ENCODE assay signal across 17 cellular contexts in the genomic region with DNA sequence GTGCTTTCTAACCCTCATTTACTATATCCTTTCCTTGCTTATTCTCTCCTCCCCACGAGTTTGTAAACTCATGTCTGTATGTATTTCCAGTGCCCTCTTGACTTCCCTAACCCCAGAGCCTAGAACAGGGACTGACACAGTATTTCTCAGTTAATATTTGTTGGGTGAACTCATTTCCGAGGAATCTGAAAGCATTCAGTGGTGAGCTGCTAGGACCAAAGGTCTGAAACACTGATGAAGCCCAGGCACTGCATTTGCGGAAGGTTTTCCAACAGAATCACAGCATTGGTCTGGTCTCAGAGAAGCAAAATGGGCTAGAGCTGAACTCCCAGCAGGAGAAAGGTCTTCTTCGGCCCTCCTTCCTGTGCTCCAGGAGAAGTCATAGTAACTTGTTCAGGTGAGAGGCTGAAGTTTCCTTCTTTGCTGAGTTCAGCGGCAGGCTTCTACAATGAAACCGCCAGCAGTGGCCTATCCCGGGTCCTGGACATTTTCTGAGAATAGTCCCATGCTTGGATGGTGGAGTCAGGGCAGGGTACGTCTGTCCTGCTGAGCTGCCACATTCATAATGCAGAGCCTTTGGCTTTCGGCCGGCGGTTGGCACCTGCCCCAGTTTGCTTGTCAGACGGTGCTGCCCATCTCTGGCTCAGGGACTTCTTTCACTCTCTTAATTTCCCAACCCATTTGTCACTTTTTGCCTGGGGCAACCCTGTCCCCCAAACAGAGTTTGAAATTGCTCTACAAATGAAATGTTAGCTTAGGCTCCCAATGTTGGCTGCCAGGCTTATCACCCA. TPM values are rescaled to one million over a fixed set of nuclear protein-coding genes. Genes with fewer than 3 reads are reported as not detected.
DNase-seq lines count a peak whose midpoint lies in the region; ATAC-seq, FAIRE-seq and TF ChIP-seq lines count a peak whose summit lies in the region.
"Had no signal": no experiment of that assay in that cellular context is flagged by ENCODE, and none has a peak within 500 bp of the region (broad histone marks: within the 10 kb centered on the region; RNA-seq: fewer than 3 reads in every experiment).

No MANE protein-coding gene starts in this region.

- peaks cover 1% of the 10 kb centered on the region for H3K4me1 Mint-ChIP-seq in astrocyte (ENCODE audit: low read depth, unreplicated experiment)

- H3K9ac ChIP-seq in astrocyte (ENCODE audit: low read length) (no peak overlapping the region), neuronal stem cell (ENCODE audit: low read depth, low read length, poor library complexity) (no peak overlapping the region)

- no peaks in the 10 kb centered on the region for H3K36me3 Mint-ChIP-seq in astrocyte (ENCODE audit: low read depth, unreplicated experiment)

- intact Hi-C loops in heart right ventricle (cut with DNase I): no loop called here

- H2AK5ac ChIP-seq in neuronal stem cell (ENCODE audit: low read depth, low read length): no peak overlapping the region

- H3K79me1 ChIP-seq in neuronal stem cell (ENCODE audit: low read depth, low read length): no peaks in the 10 kb centered on the region

- H3K9me3 ChIP-seq in astrocyte (ENCODE audit: insufficient read depth, low read depth, low read length): no peaks in the 10 kb centered on the region
- H3K9me3 ChIP-seq in heart right ventricle: no peaks in the 10 kb centered on the region
- H3K9me3 ChIP-seq in neuronal stem cell (replicated peaks in 1 of 2; ENCODE audit: control insufficient read depth in 2 of 2, insufficient read depth in 1 of 2, low read depth in 1 of 2, low read length in 2 of 2): peaks cover 0 to 10% of the 10 kb centered on the region in 2 donors

- H3K9me3 Mint-ChIP-seq in astrocyte (ENCODE audit: unreplicated experiment): peaks cover 9% of the 10 kb centered on the region
- H3K9me3 Mint-ChIP-seq: CD4-positive, alpha-beta T cell; GM23338 had no signal

- no peak overlapping the region for H2AFZ ChIP-seq in astrocyte (ENCODE audit: low read depth, low read length)
- H2AFZ ChIP-seq in neuronal stem cell (ENCODE audit: low read length): no peak overlapping the region
- H2AFZ ChIP-seq: GM23338 had no signal

- H3K4ac ChIP-seq in neuronal stem cell (ENCODE audit: low read length): no peak overlapping the region

- no peak overlapping the region for H3K27ac ChIP-seq in astrocyte (ENCODE audit: low read depth, low read length)
- no peak overlapping the region for H3K27ac ChIP-seq in heart right ventricle
- H3K27ac ChIP-seq in neuronal stem cell (replicated peaks; ENCODE audit: low read length): no peak overlapping the region

- H3K23ac ChIP-seq in neuronal stem cell (ENCODE audit: low read depth, low read length, poor library complexity): no peak overlapping the region

- no peak overlapping the region for H4K8ac ChIP-seq in neuronal stem cell (ENCODE audit: low read depth, low read length)

- no peak overlapping the region for H3K4me3 Mint-ChIP-seq in astrocyte (ENCODE audit: unreplicated experiment)
- H3K4me3 Mint-ChIP-seq: CD4-positive, alpha-beta T cell; GM23338 had no signal

- H3K18ac ChIP-seq in neuronal stem cell (ENCODE audit: low read length): no peak overlapping the region

- H3K4me2 ChIP-seq in astrocyte (ENCODE audit: low read length) (peak overlapping the region; percentile 10), neuronal stem cell (ENCODE audit: insufficient read depth, low read length, poor library complexity, severe bottlenecking) (no peak overlapping the region)
- H3K4me2 ChIP-seq: GM23338 had no signal

- H3K4me1 ChIP-seq in astrocyte (ENCODE audit: insufficient read depth, low read length): no peaks in the 10 kb centered on the region
- peaks cover 0 to 4% (median 0%) of the 10 kb centered on the region in 9 donors for H3K4me1 ChIP-seq in heart right ventricle
- peaks cover 5 to 11% of the 10 kb centered on the region in 2 donors for H3K4me1 ChIP-seq in neuronal stem cell (ENCODE audit: control insufficient read depth in 2 of 2, insufficient read depth in 1 of 2, low read depth in 1 of 2, low read length in 2 of 2)

- FAIRE-seq in astrocyte (lab: Jason Lieb, UNC): no peak
- FAIRE-seq: HTR-8/SVneo had no signal

- no peak overlapping the region for H3K14ac ChIP-seq in neuronal stem cell (ENCODE audit: low read length)

- H2BK5ac ChIP-seq in neuronal stem cell (ENCODE audit: low read length): no peak overlapping the region

- peak in 9 of 14 donors; percentile 7 to 61 (median 31) for DNase-seq in C1 segment of cervical spinal cord (lab: John Stamatoyannopoulos, UW)
- peak; percentile 12 for DNase-seq in astrocyte (ENCODE audit: low read depth)
- DNase-seq in heart right ventricle: peak; percentile 74 to 81
- DNase-seq in neuronal stem cell (ENCODE audit: low spot score): no peak
- no peak for DNase-seq in DMS153 treated with DMSO at 0.1 percent for 48 hours (lab: John Stamatoyannopoulos, UW; ENCODE audit: unreplicated experiment)
- DNase-seq in activated CD4-positive, alpha-beta T cell treated with anti-CD3 and anti-CD28 coated beads, Interleukin-2, amount 50 U/mL, for 1 hour: no peak
- no peak for DNase-seq in NOMO-1 (lab: John Stamatoyannopoulos, UW; ENCODE audit: unreplicated experiment in 2 of 2)
- DNase-seq: AML-193; CD4-positive, alpha-beta T cell; DND-41; NCI-H1092; NCI-H1694 treated with DMSO at 0.1 percent for 48 hours; NCI-H345; SIG-M5 had no signal

- H3K27ac Mint-ChIP-seq in astrocyte (ENCODE audit: unreplicated experiment): no peak overlapping the region
- H3K27ac Mint-ChIP-seq: CD4-positive, alpha-beta T cell; GM23338 had no signal

- no peak overlapping the region for H2BK12ac ChIP-seq in neuronal stem cell (ENCODE audit: low read length)

- H2BK120ac ChIP-seq in neuronal stem cell (ENCODE audit: low read depth, low read length): no peak overlapping the region

- no peaks in the 10 kb centered on the region for H3K79me2 ChIP-seq in astrocyte (ENCODE audit: insufficient read depth, low read length)

- TF ChIP-seq CTCF in astrocyte (IDR thresholded peaks at IDR 0.05; ENCODE audit: insufficient read depth, low read depth, low read length) (no peak), heart right ventricle (IDR thresholded peaks at IDR 0.05) (no peak)

- no peaks in the 10 kb centered on the region for H3K36me3 ChIP-seq in astrocyte (ENCODE audit: insufficient read depth, low read length)
- H3K36me3 ChIP-seq in heart right ventricle: no peaks in the 10 kb centered on the region
- no peaks in the 10 kb centered on the region for H3K36me3 ChIP-seq in neuronal stem cell (replicated peaks in 1 of 2; ENCODE audit: control insufficient read depth in 2 of 2, insufficient read depth in 2 of 2, low read length in 2 of 2)

- ATAC-seq in heart right ventricle: peak; percentile 63 to 96 (median 90)
- ATAC-seq: GM23338, Panc1 had no signal

- H3K27me3 ChIP-seq in astrocyte (ENCODE audit: insufficient read depth, low read length): no peaks in the 10 kb centered on the region
- H3K27me3 ChIP-seq in heart right ventricle: no peaks in the 10 kb centered on the region
- no peaks in the 10 kb centered on the region for H3K27me3 ChIP-seq in neuronal stem cell (ENCODE audit: control insufficient read depth in 3 of 3, insufficient read depth in 3 of 3, low read depth in 1 of 3, low read length in 3 of 3)

- H3K4me3 ChIP-seq in astrocyte (ENCODE audit: insufficient read depth, low read depth, low read length) (no peak overlapping the region), heart right ventricle (no peak overlapping the region), neuronal stem cell (ENCODE audit: low read length in 2 of 2) (no peak overlapping the region)
- H3K4me3 ChIP-seq: GM23338 had no signal

- peaks cover 14% of the 10 kb centered on the region for H3K27me3 Mint-ChIP-seq in astrocyte (ENCODE audit: low read depth, unreplicated experiment)
- H3K27me3 Mint-ChIP-seq: CD4-positive, alpha-beta T cell had no signal

- H4K20me1 ChIP-seq in astrocyte (ENCODE audit: insufficient read depth, low read length): no peaks in the 10 kb centered on the region

- peak overlapping the region; percentile 32 for H2BK15ac ChIP-seq in neuronal stem cell (ENCODE audit: low read length)

- no peak overlapping the region for H4K91ac ChIP-seq in neuronal stem cell (ENCODE audit: low read depth, low read length, poor library complexity)

- 64 to 72% methylated on average over 12 of the region's 12 CpGs for WGBS in heart right ventricle, 2 donors
- WGBS in neuronal stem cell (ENCODE audit: extremely low coverage in 2 of 2, insufficient read length in 2 of 2, insufficient replicate concordance in 1 of 2), 2 donors: no CpG with 5 or more reads among the region's 12 CpGs

RNA-seq across cellular contexts. Expression of a gene that starts 57.0 kb away (rescaled TPM):
- total RNA-seq in astrocyte (15.1 and 19.2 TPM in 2 replicates), heart right ventricle (1 to 10 TPM in 7 of 10 donors, under 1 TPM in 3; 0.25 to 5.8 (median 1.4) TPM)
- polyA plus RNA-seq in heart right ventricle: under 1 TPM; 0.33 to 0.66 TPM
- polyA plus RNA-seq in neuronal stem cell (2013, experiment 1 of 2): 150 TPM
- 165 TPM for polyA plus RNA-seq in neuronal stem cell (2013, experiment 2 of 2)
- total RNA-seq: CD4-positive, alpha-beta T cell had no signal

Comparison
In these comparisons a context has a peak if more than half of its experiments do, and no peak if none do; other contexts are left out.
1. DNase-seq: peak in C1 segment of cervical spinal cord (9 of 14), astrocyte (single experiment) and heart right ventricle (2 of 2); none in neuronal stem cell (single experiment), DMS153 treated with DMSO at 0.1 percent for 48 hours (single experiment), activated CD4-positive, alpha-beta T cell treated with anti-CD3 and anti-CD28 coated beads, Interleukin-2, amount 50 U/mL, for 1 hour (single experiment) and NOMO-1 (0 of 2).